In the genomic region with DNA sequence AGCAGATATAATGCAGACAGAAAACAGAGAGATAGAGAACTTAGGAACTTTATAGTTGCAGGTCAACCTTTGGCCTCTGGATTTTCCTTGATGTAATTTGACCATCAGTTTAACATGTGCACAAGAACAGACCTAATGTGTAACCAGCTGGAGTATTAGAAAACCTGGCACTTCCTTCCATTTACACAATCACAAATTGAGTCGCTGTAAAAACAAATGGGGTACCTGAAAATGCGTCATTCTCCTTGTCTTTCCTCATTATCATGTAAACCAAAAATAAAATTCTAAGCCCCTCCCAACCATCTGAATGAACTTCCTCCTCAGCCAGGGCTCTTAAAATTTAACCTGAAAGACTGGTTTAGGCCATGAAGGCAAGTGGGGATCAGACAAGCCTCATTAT, we compare ENCODE assay signal across 16 cellular contexts.
"Had no signal": no experiment of that assay in that cellular context is flagged by ENCODE, and none has a peak within 500 bp of the region (broad histone marks: within the 10 kb centered on the region; RNA-seq: fewer than 3 reads in every experiment).

No MANE protein-coding gene starts in this region.

- H3K4me3 Mint-ChIP-seq: activated T-cell treated with anti-CD3 and anti-CD28 coated beads, Interleukin-2, amount 50 U/mL, for 72 hours; naive thymus-derived CD8-positive, alpha-beta T cell; stimulated activated memory B cell treated with anti-CD40 and anti-IgM and Interleukin-4, amounts not matched to agents 10 μg/mL and 1 μg/mL and 100 μg/mL, for 72 hours had no signal

- H3K36me3 ChIP-seq: gastroesophageal sphincter, neutrophil, tibial artery, uterus had no signal

- H3K27me3 ChIP-seq: gastroesophageal sphincter, hepatocyte, neutrophil, tibial artery, uterus had no signal

- H3K27ac Mint-ChIP-seq: activated T-cell treated with anti-CD3 and anti-CD28 coated beads, Interleukin-2, amount 50 U/mL, for 72 hours; naive thymus-derived CD8-positive, alpha-beta T cell; stimulated activated memory B cell treated with anti-CD40 and anti-IgM and Interleukin-4, amounts not matched to agents 10 μg/mL and 1 μg/mL and 100 μg/mL, for 72 hours had no signal

- H3K4me1 ChIP-seq: gastroesophageal sphincter, uterus had no signal

- H3K36me3 Mint-ChIP-seq: naive thymus-derived CD8-positive, alpha-beta T cell; stimulated activated memory B cell treated with anti-CD40 and anti-IgM and Interleukin-4, amounts not matched to agents 10 μg/mL and 1 μg/mL and 100 μg/mL, for 72 hours had no signal

- H3K27ac ChIP-seq: coronary artery, gastroesophageal sphincter, hepatocyte, neutrophil, tibial artery, uterus had no signal

- H3K4me1 Mint-ChIP-seq: naive thymus-derived CD8-positive, alpha-beta T cell; stimulated activated memory B cell treated with anti-CD40 and anti-IgM and Interleukin-4, amounts not matched to agents 10 μg/mL and 1 μg/mL and 100 μg/mL, for 72 hours had no signal

- DNase-seq: activated CD4-positive, alpha-beta T cell treated with anti-CD3 and anti-CD28 coated beads, Interleukin-2, amount 50 U/mL, for 4 hours; activated T-cell treated with anti-CD3 and anti-CD28 coated beads, Interleukin-2, amount 50 U/mL, for 72 hours; aorta; effector CD4-positive, alpha-beta T cell; kidney glomerular epithelial cell; naive thymus-derived CD8-positive, alpha-beta T cell; posterior cingulate gyrus; right cardiac atrium; T-helper 2 cell; tibial artery; uterus had no signal

- H3K9me3 ChIP-seq: gastroesophageal sphincter, neutrophil, tibial artery, uterus had no signal

- H3K4me3 ChIP-seq: coronary artery, gastroesophageal sphincter, hepatocyte, tibial artery, uterus had no signal

- ATAC-seq: activated T-cell treated with anti-CD3 and anti-CD28 coated beads, Interleukin-2, amount 50 U/mL, for 72 hours; gastroesophageal sphincter; naive thymus-derived CD8-positive, alpha-beta T cell; right cardiac atrium; stimulated activated memory B cell treated with anti-CD40 and anti-IgM and Interleukin-4, amounts not matched to agents 10 μg/mL and 1 μg/mL and 100 μg/mL, for 72 hours had no signal

- H3K9me3 Mint-ChIP-seq: stimulated activated memory B cell treated with anti-CD40 and anti-IgM and Interleukin-4, amounts not matched to agents 10 μg/mL and 1 μg/mL and 100 μg/mL, for 72 hours had no signal

- H3K27me3 Mint-ChIP-seq: naive thymus-derived CD8-positive, alpha-beta T cell; stimulated activated memory B cell treated with anti-CD40 and anti-IgM and Interleukin-4, amounts not matched to agents 10 μg/mL and 1 μg/mL and 100 μg/mL, for 72 hours had no signal
